Comparison of ENCODE assay signal across 8 cellular contexts in genomic region chr15:84631706-84632272, GRCh38. TPM values are rescaled to one million over a fixed set of nuclear protein-coding genes. Genes with fewer than 3 reads are reported as not detected.
DNase-seq lines count a peak whose midpoint lies in the region; ATAC-seq, FAIRE-seq and TF ChIP-seq lines count a peak whose summit lies in the region.

No MANE protein-coding gene starts in this region.

- H3K4me3 ChIP-seq in DOHH2 (ENCODE audit: low read length) (peak overlapping the region; percentile 84), Panc1 (ENCODE audit: low read depth in 2 of 2, low read length in 2 of 2) (peak overlapping the region; percentile 81 to 92), H1 (ENCODE audit: extremely low read depth in 1 of 4, insufficient read depth in 2 of 4, low read depth in 3 of 4, low read length in 4 of 4) (peak overlapping the region; percentile 54 to 98 (median 70)), ovary (peak overlapping the region; percentile 76)

- peaks cover 13% of the 10 kb centered on the region for H3F3A ChIP-seq in DOHH2 (ENCODE audit: control insufficient read depth, insufficient read depth)

- H3K4me2 ChIP-seq in DOHH2 (ENCODE audit: low read length) (peak overlapping the region; percentile 91), H1 (ENCODE audit: insufficient read depth in 1 of 2, low read depth in 2 of 2, low read length in 2 of 2) (peak overlapping the region; percentile 77 to 99)

- H3K4me1 ChIP-seq in DOHH2 (ENCODE audit: control insufficient read depth, low read length) (peaks cover 42% of the 10 kb centered on the region), Panc1 (ENCODE audit: control insufficient read depth, insufficient read depth, low read length) (peaks cover 17% of the 10 kb centered on the region), H1 (replicated peaks in 1 of 4; ENCODE audit: control insufficient read depth in 3 of 4, insufficient read depth in 4 of 4, low read length in 3 of 4) (peaks cover 0 to 3% (median 0%) of the 10 kb centered on the region in 4 experiments; a peak in 3 of 7 replicates), ovary (ENCODE audit: insufficient read depth) (peaks cover 17% of the 10 kb centered on the region)

- H3K27me3 ChIP-seq in DOHH2 (ENCODE audit: control insufficient read depth, low read length) (peaks cover 4% of the 10 kb centered on the region; the same call in 1 of the 2 replicates), Panc1 (ENCODE audit: control insufficient read depth, insufficient read depth, low read length) (no peaks in the 10 kb centered on the region), H1 (replicated peaks in 1 of 4; ENCODE audit: control insufficient read depth in 3 of 4, extremely low read depth in 1 of 4, insufficient read depth in 3 of 4, low read length in 3 of 4) (peaks cover 0 to 21% (median 2%) of the 10 kb centered on the region in 4 experiments; a peak in 5 of 7 replicates), ovary (no peaks in the 10 kb centered on the region)

- no peak for FAIRE-seq in H1 (lab: Jason Lieb, UNC)

- peak overlapping the region; percentile 15 for H4K91ac ChIP-seq in H1 (replicated peaks; ENCODE audit: insufficient read length, low read length)

- peak overlapping the region; percentile 53; the same call in 1 of the 2 replicates for H2AK5ac ChIP-seq in H1 (ENCODE audit: low read depth, low read length)

- no peaks in the 10 kb centered on the region for H3K9me2 ChIP-seq in DOHH2 (replicated peaks; ENCODE audit: control insufficient read depth, low read length)

- no peak for TF ChIP-seq RAD21 in H1 (IDR thresholded peaks at IDR 0.05 in 1 of 2, conservative IDR thresholded peaks at IDR 0.05 in 1 of 2; ENCODE audit: low read depth in 2 of 2, low read length in 2 of 2)

- no peak overlapping the region for H2BK120ac ChIP-seq in H1 (replicated peaks; ENCODE audit: low read depth, low read length)

- no peak overlapping the region for H3K56ac ChIP-seq in H1 (replicated peaks; ENCODE audit: insufficient read length, low read depth, low read length)

- H2BK20ac ChIP-seq in H1 (ENCODE audit: low read length) = no peak overlapping the region

- H2BK12ac ChIP-seq in H1 (ENCODE audit: low read depth, low read length) = 0 out of 2 replicates have a peak overlapping the region, but pooled peaks have one; percentile 39

- H4K20me1 ChIP-seq in DOHH2 (ENCODE audit: control insufficient read depth, insufficient read depth, low read depth, low read length) (no peaks in the 10 kb centered on the region), H1 (replicated peaks in 1 of 2; ENCODE audit: control insufficient read depth in 1 of 2, insufficient read depth in 2 of 2, low read length in 2 of 2) (peaks cover 0 to 2% of the 10 kb centered on the region in 2 experiments)

- H3K4ac ChIP-seq in H1 (replicated peaks; ENCODE audit: insufficient read length, low read depth, low read length) = peak overlapping the region; percentile 33

- intact Hi-C loops in Panc1 (cut with micrococcal nuclease; ENCODE audit: unreplicated experiment) (no loop called here), ovary (cut with DNase I) (no loop called here)

- H3K79me1 ChIP-seq in H1 (ENCODE audit: low read depth, low read length) = no peaks in the 10 kb centered on the region; the same call in 1 of the 2 replicates

- peak overlapping the region; percentile 60; the same call in 1 of the 2 replicates for H4K8ac ChIP-seq in H1 (ENCODE audit: extremely low read depth, insufficient read depth, low read length)

- 69% methylated on average over 7 of the region's 7 CpGs; no CpG with 5 or more reads in 1 of the 2 experiments for WGBS in H1 (ENCODE audit: extremely low coverage in 1 of 2, insufficient coverage in 1 of 2, insufficient read length in 1 of 2, insufficient replicate concordance in 2 of 2, low coverage in 1 of 2, low lambda C conversion rate in 2 of 2, missing lambda C conversion rate in 1 of 2), 2 experiments
- 30 to 36% (median 31%) methylated on average over 7 of the region's 7 CpGs for WGBS in ovary, 3 donors

- TF ChIP-seq CTCF in DOHH2 (IDR thresholded peaks at IDR 0.05; ENCODE audit: low read depth, low read length, poor library complexity, severe bottlenecking) (no peak), Panc1 (IDR thresholded peaks at IDR 0.05) (no peak), H1 (IDR thresholded peaks at IDR 0.05; ENCODE audit: control extremely low read depth in 1 of 3, insufficient read depth in 1 of 3, low read depth in 1 of 3, low read length in 3 of 3) (no peak), ovary (IDR thresholded peaks at IDR 0.05) (no peak)

- POLR2A ChIA-PET in Panc1 (lab: Charles Lee) = interaction anchor here (0.7 kb wide), 2 partner anchors 27 to 1581 kb away, joined by 3 read pairs; no protein-coding TSS in a partner anchor
- POLR2A ChIA-PET in H1 (lab: Charles Lee; ENCODE audit: partially characterized antibody) = interaction anchor here (0.6 to 9.2 kb wide), 16 partner anchors 8 to 266 kb away, joined by 3 to 134 read pairs (median 4); partner anchors contain the start of genes SEC11A, WDR73 and ZSCAN2

- CTCF ChIA-PET in Panc1 (lab: Charles Lee) (interaction anchor here (0.5 to 1.7 kb wide), 4 partner anchors 32 to 61 kb away, joined by 4 to 9 read pairs (median 4); no protein-coding TSS in a partner anchor), H1 (lab: Charles Lee; ENCODE audit: partially characterized antibody) (interaction anchor here (1.0 to 6.0 kb wide), 13 partner anchors 10 to 246 kb away, joined by 3 to 42 read pairs (median 5); no protein-coding TSS in a partner anchor)

- in situ Hi-C loops in Panc1 (cut with HindIII; ENCODE audit: low pct_unique_long_range_greater_than_20kb, low sequenced_read_pairs) = no loop called here

- no peak overlapping the region for H4K5ac ChIP-seq in H1 (ENCODE audit: insufficient read length, low read depth, low read length)

- peak overlapping the region; percentile 75; the same call in 1 of the 2 replicates for H2BK5ac ChIP-seq in H1 (ENCODE audit: low read depth, low read length)

- TF ChIP-seq POLR2A in H1 (IDR thresholded peaks at IDR 0.05; ENCODE audit: control extremely low read depth in 1 of 2, low read depth in 2 of 2, low read length in 2 of 2) (no peak), ovary (IDR thresholded peaks at IDR 0.05) (no peak)

- H3K36me3 ChIP-seq in DOHH2 (ENCODE audit: control insufficient read depth, low read length) (peaks cover 4% of the 10 kb centered on the region; the same call in 1 of the 2 replicates), Panc1 (ENCODE audit: control insufficient read depth, insufficient read depth, low read length) (peaks cover 4% of the 10 kb centered on the region), H1 (ENCODE audit: control insufficient read depth in 2 of 4, insufficient read depth in 4 of 4, low read length in 3 of 4) (no peaks in the 10 kb centered on the region), ovary (no peaks in the 10 kb centered on the region)

- H3K27ac ChIP-seq in DOHH2 (ENCODE audit: low read depth, low read length) = peak overlapping the region; percentile 68
- H3K27ac ChIP-seq in Panc1 (ENCODE audit: low read length) = peak overlapping the region; percentile 98
- H3K27ac ChIP-seq in H1 (ENCODE audit: low read depth, low read length) = no peak overlapping the region
- peak overlapping the region; percentile 35 to 63 for H3K27ac ChIP-seq in ovary

- TSS peak; percentile 76 for BruUV-seq in Panc1 (replicated peaks; lab: Mats Ljungman, UMichigan)

- no peak for DNase-seq in Panc1 (ENCODE audit: low read depth, low spot score)
- DNase-seq in H1 (ENCODE audit: low read depth in 1 of 2, low spot score in 2 of 2) = no peak
- DNase-seq in ovary = no peak
- no peak for DNase-seq in UCSD-AML1 (lab: John Stamatoyannopoulos, UW; ENCODE audit: unreplicated experiment)
- DNase-seq in SKM-1 treated with dmso at 0.1 percent for 144 hours (lab: John Stamatoyannopoulos, UW; ENCODE audit: unreplicated experiment) = no peak

- H3K79me2 ChIP-seq in DOHH2 (ENCODE audit: control insufficient read depth, low read length) = peaks cover 16% of the 10 kb centered on the region
- no peaks in the 10 kb centered on the region for H3K79me2 ChIP-seq in H1 (ENCODE audit: control insufficient read depth in 1 of 2, insufficient read depth in 2 of 2, low read length in 2 of 2)

- no peak overlapping the region for H3K23ac ChIP-seq in H1 (ENCODE audit: insufficient read length)

- ATAC-seq in Panc1 = no peak
- ATAC-seq in GM18498 (IDR thresholded peaks at IDR 0.05; ENCODE audit: unreplicated experiment) = no peak
- ATAC-seq in HG02938 (IDR thresholded peaks at IDR 0.05; ENCODE audit: unreplicated experiment) = no peak

- H3K23me2 ChIP-seq in H1 (ENCODE audit: low read depth, low read length) = peaks cover 17% of the 10 kb centered on the region

- no peak overlapping the region for H2BK15ac ChIP-seq in H1 (ENCODE audit: low read length)

- H3K9me3 ChIP-seq in DOHH2 (ENCODE audit: control insufficient read depth, insufficient read depth, low read length) (no peaks in the 10 kb centered on the region), Panc1 (ENCODE audit: control insufficient read depth, insufficient read depth, low read depth, low read length) (no peaks in the 10 kb centered on the region), H1 (ENCODE audit: insufficient read depth in 2 of 2, low read depth in 1 of 2, low read length in 1 of 2) (no peaks in the 10 kb centered on the region), ovary (no peaks in the 10 kb centered on the region)

- no peak for TF ChIP-seq EP300 in H1 (IDR thresholded peaks at IDR 0.05; ENCODE audit: borderline replicate concordance in 1 of 2, low read depth in 2 of 2, low read length in 2 of 2)
- TF ChIP-seq EP300 in ovary (IDR thresholded peaks at IDR 0.05) = no peak

- peak overlapping the region; percentile 58; the same call in 1 of the 2 replicates for H2AFZ ChIP-seq in H1 (ENCODE audit: low read length)

- peak overlapping the region; percentile 78 for H3K18ac ChIP-seq in H1 (ENCODE audit: extremely low read depth, low read length)

- H3K9ac ChIP-seq in H1 (replicated peaks in 1 of 4; ENCODE audit: extremely low read depth in 1 of 4, low read depth in 3 of 4, low read length in 3 of 4) = no peak overlapping the region

- H3K14ac ChIP-seq in H1 (ENCODE audit: insufficient read length) = no peak overlapping the region

RNA-seq across cellular contexts. Expression of gene WDR73, which starts 22.3 kb away (rescaled TPM):
- total RNA-seq in Panc1 (2021; ENCODE audit: unreplicated experiment) = 39.0 TPM
- polyA plus RNA-seq in Panc1 (2012; ENCODE audit: insufficient read length) = 33.0 TPM
- total RNA-seq in H1 (2021; fragmentation: NEBNext Ultra II Directional; extraction: Animal tissue kit (Norgen Biotek cat#: 25700)) = 21.0 and 23.1 TPM in 2 replicates
- polyA plus RNA-seq in H1 (2011; rRNA removed) = 21.4 and 22.7 TPM in 2 replicates
- polyA plus RNA-seq in H1 (2011; cell fraction: cytosol; rRNA removed) = 26.5 TPM
- polyA plus RNA-seq in H1 (2011; cell fraction: nucleus; rRNA removed) = 35.3 TPM
- 23.4 to 28.2 TPM (median 26.3 TPM) in 4 replicates for polyA plus RNA-seq in H1 (2012, experiment 1 of 2)
- polyA plus RNA-seq in H1 (2012, experiment 2 of 2) = 12.4 TPM
- 17.0 TPM for polyA plus RNA-seq in H1 (2013, experiment 1 of 2)
- 15.0 TPM for polyA plus RNA-seq in H1 (2013, experiment 2 of 2)
- 30.2 and 37.8 TPM in 2 replicates for polyA minus RNA-seq in H1 (2011; rRNA and poly(A)+ RNA removed)
- 12.8 TPM for polyA minus RNA-seq in H1 (2011; cell fraction: cytosol; rRNA and poly(A)+ RNA removed)
- polyA minus RNA-seq in H1 (2011; cell fraction: nucleus; rRNA and poly(A)+ RNA removed) = 27.3 TPM
- total RNA-seq in ovary = 10 to 100 TPM; 18.8 to 36.1 (median 26.9) TPM
- polyA plus RNA-seq in ovary = 10 to 100 TPM; 19.9 to 20.7 TPM

RNA-seq across cellular contexts. Expression of gene NMB, which starts 26.2 kb away (rescaled TPM):
- total RNA-seq in Panc1 (2021; ENCODE audit: unreplicated experiment) (9.5 TPM), ovary (10 to 100 TPM in 1 of 7 donors, 1 to 10 TPM in 6; 5.1 to 11.5 (median 7.3) TPM)
- polyA plus RNA-seq in Panc1 (2012; ENCODE audit: insufficient read length) = 11.8 TPM
- 9.3 and 12.4 TPM in 2 replicates for total RNA-seq in H1 (2021; fragmentation: NEBNext Ultra II Directional; extraction: Animal tissue kit (Norgen Biotek cat#: 25700))
- polyA plus RNA-seq in H1 (2011; rRNA removed) (13.6 and 13.7 TPM in 2 replicates), ovary (1 to 10 TPM; 2.7 to 7.3 TPM)
- polyA plus RNA-seq in H1 (2011; cell fraction: cytosol; rRNA removed) = 9.7 TPM
- polyA plus RNA-seq in H1 (2011; cell fraction: nucleus; rRNA removed) = 10.6 TPM
- 12.4 to 14.5 TPM (median 13.5 TPM) in 4 replicates for polyA plus RNA-seq in H1 (2012, experiment 1 of 2)
- polyA plus RNA-seq in H1 (2012, experiment 2 of 2) = 15.5 TPM
- 18.2 TPM for polyA plus RNA-seq in H1 (2013, experiment 1 of 2)
- 20.3 TPM for polyA plus RNA-seq in H1 (2013, experiment 2 of 2)
- 2.4 and 3.3 TPM in 2 replicates for polyA minus RNA-seq in H1 (2011; rRNA and poly(A)+ RNA removed)
- 3.9 TPM for polyA minus RNA-seq in H1 (2011; cell fraction: cytosol; rRNA and poly(A)+ RNA removed)
- polyA minus RNA-seq in H1 (2011; cell fraction: nucleus; rRNA and poly(A)+ RNA removed) = 5.5 TPM

RNA-seq across cellular contexts. Expression of gene ZSCAN2, which starts 31.0 kb away (rescaled TPM):
- total RNA-seq in Panc1 (2021; ENCODE audit: unreplicated experiment) (16.8 TPM), ovary (10 to 100 TPM in 3 of 7 donors, 1 to 10 TPM in 4; 5.6 to 13.3 (median 9.2) TPM)
- 12.1 TPM for polyA plus RNA-seq in Panc1 (2012; ENCODE audit: insufficient read length)
- 37.3 and 52.4 TPM in 2 replicates for total RNA-seq in H1 (2021; fragmentation: NEBNext Ultra II Directional; extraction: Animal tissue kit (Norgen Biotek cat#: 25700))
- polyA plus RNA-seq in H1 (2011; rRNA removed) (22.8 and 23.6 TPM in 2 replicates), ovary (1 to 10 TPM; 6.8 to 8.2 TPM)
- polyA plus RNA-seq in H1 (2011; cell fraction: cytosol; rRNA removed) = 29.9 TPM
- polyA plus RNA-seq in H1 (2011; cell fraction: nucleus; rRNA removed) = 27.6 TPM
- 32.9 to 34.2 TPM (median 33.4 TPM) in 4 replicates for polyA plus RNA-seq in H1 (2012, experiment 1 of 2)
- polyA plus RNA-seq in H1 (2012, experiment 2 of 2) = 21.4 TPM
- 30.3 TPM for polyA plus RNA-seq in H1 (2013, experiment 1 of 2)
- polyA plus RNA-seq in H1 (2013, experiment 2 of 2) = 30.0 TPM
- polyA minus RNA-seq in H1 (2011; rRNA and poly(A)+ RNA removed) = 41.6 and 47.8 TPM in 2 replicates
- polyA minus RNA-seq in H1 (2011; cell fraction: cytosol; rRNA and poly(A)+ RNA removed) = 20.1 TPM
- polyA minus RNA-seq in H1 (2011; cell fraction: nucleus; rRNA and poly(A)+ RNA removed) = 32.6 TPM
